ENCODE assay signal across 9 cellular contexts in genomic region chr1:40391688-40392145, GRCh38. TPM values are rescaled to one million over a fixed set of nuclear protein-coding genes. Genes with fewer than 3 reads are reported as not detected.
DNase-seq lines count a peak whose midpoint lies in the region; ATAC-seq and TF ChIP-seq lines count a peak whose summit lies in the region.
"Had no signal": no experiment of that assay in that cellular context is flagged by ENCODE, and none has a peak within 500 bp of the region (broad histone marks: within the 10 kb centered on the region; RNA-seq: fewer than 3 reads in every experiment).

No MANE protein-coding gene starts in this region.

- H3K4me3 Mint-ChIP-seq in MCF 10A (ENCODE audit: unreplicated experiment): no peak overlapping the region
- peak overlapping the region; percentile 16 to 47 for H3K4me3 Mint-ChIP-seq in stimulated activated naive B cell treated with anti-CD40 and anti-IgM and Interleukin-4, amounts not matched to agents 10 μg/mL and 1 μg/mL and 100 μg/mL, for 72 hours

- POLR2A ChIA-PET in SK-N-SH (lab: Yijun Ruan, JAX): no interaction called here
- POLR2A ChIA-PET in MCF 10A (lab: Yijun Ruan, JAX): interaction anchor here (0.5 to 9.5 kb wide), 4 partner anchors 18 to 238 kb away, joined by 3 to 75 read pairs (median 3); partner anchors contain the start of genes SMAP2, ZFP69B and ZMPSTE24

- no peak overlapping the region for H3K27ac Mint-ChIP-seq in MCF 10A (ENCODE audit: low read depth, unreplicated experiment)
- H3K27ac Mint-ChIP-seq in stimulated activated naive B cell treated with anti-CD40 and anti-IgM and Interleukin-4, amounts not matched to agents 10 μg/mL and 1 μg/mL and 100 μg/mL, for 72 hours: peak overlapping the region; percentile 99

- peaks cover 0 to 15% of the 10 kb centered on the region in 2 experiments; a peak in 1 of 4 replicates for H3K4me1 ChIP-seq in SK-N-SH (ENCODE audit: control insufficient read depth in 1 of 2, insufficient read depth in 2 of 2, low read depth in 1 of 2, low read length in 1 of 2)
- H3K4me1 ChIP-seq in KMS-11 (ENCODE audit: low read depth, poor library complexity, severe bottlenecking): peaks cover 56% of the 10 kb centered on the region

- no peak overlapping the region for H3K4me2 ChIP-seq in SK-N-SH
- H3K4me2 ChIP-seq in KMS-11: 0 out of 2 replicates have a peak overlapping the region, but pooled peaks have one; percentile 22

- no peak overlapping the region for H3K9ac ChIP-seq in SK-N-SH
- no peak overlapping the region for H3K9ac ChIP-seq in KMS-11

- no peak for TF ChIP-seq EP300 in SK-N-SH (IDR thresholded peaks at IDR 0.05; ENCODE audit: borderline replicate concordance in 1 of 2, low read depth in 1 of 2, low read length in 1 of 2)

- H3K27ac ChIP-seq in SK-N-SH (ENCODE audit: low read depth in 2 of 2, low read length in 1 of 2) (peak overlapping the region in 1 of 2 experiments; percentile 52; a peak in 1 of 4 replicates), KMS-11 (no peak overlapping the region)

- WGBS in SK-N-SH (ENCODE audit: low lambda C conversion rate): 96% methylated on average over 1 of the region's 1 CpG

- peaks cover 0 to 2% of the 10 kb centered on the region in 2 experiments for H3K36me3 ChIP-seq in SK-N-SH (replicated peaks in 1 of 2; ENCODE audit: control insufficient read depth in 1 of 2, insufficient read depth in 2 of 2, low read length in 1 of 2)
- H3K36me3 ChIP-seq in KMS-11 (ENCODE audit: insufficient read depth): no peaks in the 10 kb centered on the region

- H3K9me3 ChIP-seq in SK-N-SH: no peaks in the 10 kb centered on the region

- H3K4me1 Mint-ChIP-seq in MCF 10A (ENCODE audit: insufficient read depth, unreplicated experiment): peaks cover 8% of the 10 kb centered on the region
- H3K4me1 Mint-ChIP-seq in stimulated activated naive B cell treated with anti-CD40 and anti-IgM and Interleukin-4, amounts not matched to agents 10 μg/mL and 1 μg/mL and 100 μg/mL, for 72 hours: peaks cover 63 to 88% of the 10 kb centered on the region in 2 donors

- H3K36me3 Mint-ChIP-seq in MCF 10A (ENCODE audit: insufficient read depth, unreplicated experiment): no peaks in the 10 kb centered on the region
- peaks cover 42 to 53% of the 10 kb centered on the region in 2 donors for H3K36me3 Mint-ChIP-seq in stimulated activated naive B cell treated with anti-CD40 and anti-IgM and Interleukin-4, amounts not matched to agents 10 μg/mL and 1 μg/mL and 100 μg/mL, for 72 hours

- H4K20me1 ChIP-seq in SK-N-SH (ENCODE audit: insufficient read depth) (no peaks in the 10 kb centered on the region), KMS-11 (ENCODE audit: insufficient read depth) (no peaks in the 10 kb centered on the region)

- H3K79me2 ChIP-seq in SK-N-SH (ENCODE audit: insufficient read depth) (peaks cover 43% of the 10 kb centered on the region; the same call in 1 of the 2 replicates), KMS-11 (ENCODE audit: insufficient read depth, low read depth) (peaks cover 74% of the 10 kb centered on the region)

- TF ChIP-seq CTCF in SK-N-SH (IDR thresholded peaks at IDR 0.05): no peak
- TF ChIP-seq CTCF in KMS-11 (conservative IDR thresholded peaks at IDR 0.05; ENCODE audit: low read depth, low read length): no peak
- no peak for TF ChIP-seq CTCF in MCF 10A (IDR thresholded peaks at IDR 0.05; ENCODE audit: unreplicated experiment)

- H3K9me3 Mint-ChIP-seq in MCF 10A (ENCODE audit: unreplicated experiment): no peaks in the 10 kb centered on the region
- H3K9me3 Mint-ChIP-seq in stimulated activated naive B cell treated with anti-CD40 and anti-IgM and Interleukin-4, amounts not matched to agents 10 μg/mL and 1 μg/mL and 100 μg/mL, for 72 hours: peaks cover 0 to 5% of the 10 kb centered on the region in 2 donors

- DNase-seq in SK-N-SH (no peak), MCF 10A (ENCODE audit: unreplicated experiment) (peak; percentile 32), DMS53 (lab: John Stamatoyannopoulos, UW) (no peak)
- no peak for DNase-seq in stimulated activated naive B cell treated with anti-CD40 and anti-IgM and Interleukin-4, amounts not matched to agents 10 μg/mL and 1 μg/mL and 100 μg/mL, for 72 hours
- DNase-seq: NCI-H524 treated with DMSO at 0.1 percent for 48 hours had no signal

- peaks cover 6% of the 10 kb centered on the region for H3F3A ChIP-seq in SK-N-SH (replicated peaks; ENCODE audit: insufficient read depth)

- H3K4me3 ChIP-seq in SK-N-SH (ENCODE audit: low read depth in 2 of 2, low read length in 1 of 2): no peak overlapping the region
- no peak overlapping the region for H3K4me3 ChIP-seq in KMS-11 (IDR thresholded peaks at IDR 0.05; ENCODE audit: insufficient read depth, low read depth, low read length)

- H2AFZ ChIP-seq in SK-N-SH (ENCODE audit: low read depth) (no peak overlapping the region), KMS-11 (ENCODE audit: low read depth) (no peak overlapping the region)

- CTCF ChIA-PET in SK-N-SH (lab: Yijun Ruan, JAX) (interaction anchor here (1.2 to 5.9 kb wide), 3 partner anchors 13 to 53 kb away, joined by 4 to 37 read pairs (median 10); no protein-coding TSS in a partner anchor), MCF 10A (lab: Yijun Ruan, JAX) (interaction anchor here (0.5 to 4.0 kb wide), 5 partner anchors 13 to 239 kb away, joined by 3 to 17 read pairs (median 5); no protein-coding TSS in a partner anchor)

- TF ChIP-seq RAD21 in SK-N-SH (IDR thresholded peaks at IDR 0.05; ENCODE audit: low read length): no peak

- no peaks in the 10 kb centered on the region for H3K27me3 ChIP-seq in SK-N-SH (ENCODE audit: insufficient read depth)
- H3K27me3 ChIP-seq in KMS-11 (ENCODE audit: insufficient read depth, low read depth): no peaks in the 10 kb centered on the region

- H3K27me3 Mint-ChIP-seq in MCF 10A (ENCODE audit: insufficient read depth, unreplicated experiment): no peaks in the 10 kb centered on the region
- H3K27me3 Mint-ChIP-seq in stimulated activated naive B cell treated with anti-CD40 and anti-IgM and Interleukin-4, amounts not matched to agents 10 μg/mL and 1 μg/mL and 100 μg/mL, for 72 hours: no peaks in the 10 kb centered on the region

- H3K9me2 ChIP-seq in SK-N-SH: no peaks in the 10 kb centered on the region

- BruUV-seq in MCF 10A (replicated peaks; lab: Mats Ljungman, UMichigan): no TSS peak

- intact Hi-C loops in MCF 10A (cut with micrococcal nuclease): no loop called here

- ATAC-seq in SK-N-SH treated with all-trans-retinoic acid at 6 μM for 48 hours (peak; percentile 61), HG03521 (IDR thresholded peaks at IDR 0.05; ENCODE audit: unreplicated experiment) (no peak), HG02763 (IDR thresholded peaks at IDR 0.05; ENCODE audit: unreplicated experiment) (no peak)
- peak; percentile 40 to 41 for ATAC-seq in stimulated activated naive B cell treated with anti-CD40 and anti-IgM and Interleukin-4, amounts not matched to agents 10 μg/mL and 1 μg/mL and 100 μg/mL, for 72 hours (replicated peaks)

TF ChIP-seq in SK-N-SH treated with all-trans-retinoic acid at 6 μM for 48 hours, 23 proteins besides CTCF, POLR2A, EP300 and RAD21:
- TF ChIP-seq TOX (CRISPR knock-in tag; IDR thresholded peaks at IDR 0.05; ENCODE audit: borderline replicate concordance): no peak
- no peak for TF ChIP-seq RARB (CRISPR knock-in tag; IDR thresholded peaks at IDR 0.05)
- no peak for TF ChIP-seq GLIS3 (CRISPR knock-in tag; IDR thresholded peaks at IDR 0.05)
TF ChIP-seq in SK-N-SH treated with all-trans-retinoic acid at 6 μM for 48 hours: peak in this region for 0.

TF ChIP-seq in SK-N-SH, 30 proteins besides CTCF, POLR2A, EP300 and RAD21:
- TF ChIP-seq ELF1 (IDR thresholded peaks at IDR 0.05): no peak
TF ChIP-seq in SK-N-SH: peak in this region for 0.

RNA-seq across cellular contexts. Expression of gene SMAP2, which starts 18.2 kb away (rescaled TPM):
- polyA plus RNA-seq in SK-N-SH (2012; rRNA removed): 11.2 and 12.7 TPM in 2 replicates
- 11.5 and 12.3 TPM in 2 replicates for polyA plus RNA-seq in SK-N-SH (2012; cell fraction: cytosol; rRNA removed)
- 13.2 and 15.8 TPM in 2 replicates for polyA plus RNA-seq in SK-N-SH (2012; cell fraction: nucleus; rRNA removed)
- 20.2 and 21.2 TPM in 2 replicates for total RNA-seq in MCF 10A (2022)

RNA-seq across cellular contexts. Expression of gene ZFP69B, which starts 58.6 kb away (rescaled TPM):
- 1.7 and 2.1 TPM in 2 replicates for polyA plus RNA-seq in SK-N-SH (2012; rRNA removed)
- 2.4 TPM in 2 replicates for polyA plus RNA-seq in SK-N-SH (2012; cell fraction: cytosol; rRNA removed)
- polyA plus RNA-seq in SK-N-SH (2012; cell fraction: nucleus; rRNA removed): 2.1 and 3.0 TPM in 2 replicates
- 6.0 and 8.9 TPM in 2 replicates for total RNA-seq in MCF 10A (2022)

Comparison
In these comparisons a context has a peak if more than half of its experiments do, and no peak if none do; other contexts are left out.
1. ATAC-seq: peak in SK-N-SH treated with all-trans-retinoic acid at 6 μM for 48 hours (single experiment) and stimulated activated naive B cell treated with anti-CD40 and anti-IgM and Interleukin-4, amounts not matched to agents 10 μg/mL and 1 μg/mL and 100 μg/mL, for 72 hours (2 of 2); none in HG03521 (single experiment) and HG02763 (single experiment).